1 cellular context compared by ENCODE assay signal in genomic region chr4:184792334-184792733, GRCh38.
TF ChIP-seq lines count a peak whose summit lies in the region.

No MANE protein-coding gene starts in this region.

TF ChIP-seq in HCT116, 20 proteins besides CTCF, POLR2A, EP300 and RAD21 (continued from another document):
- TF ChIP-seq EGR1 (IDR thresholded peaks at IDR 0.05; ENCODE audit: low read depth): no peak
TF ChIP-seq in HCT116: peak in this region for 0.
